ENCODE assay signal across 1 cellular context in genomic region chr15:38193496-38193895, GRCh38.
TF ChIP-seq lines count a peak whose summit lies in the region.

No MANE protein-coding gene starts in this region.

TF ChIP-seq in WTC11, 78 proteins besides CTCF, POLR2A, EP300 and RAD21 (continued from another document):
- TF ChIP-seq HMGXB4 (CRISPR knock-in tag; IDR thresholded peaks at IDR 0.05), result no peak
- TF ChIP-seq ZNF121 (CRISPR knock-in tag; IDR thresholded peaks at IDR 0.05), result no peak
- TF ChIP-seq ATF3 (CRISPR knock-in tag; conservative IDR thresholded peaks at IDR 0.05), result no peak
- no peak for TF ChIP-seq NR1H2 (CRISPR knock-in tag; IDR thresholded peaks at IDR 0.05)
- no peak for TF ChIP-seq GTF2I (CRISPR knock-in tag; conservative IDR thresholded peaks at IDR 0.05)
- no peak for TF ChIP-seq ELF4 (CRISPR knock-in tag; IDR thresholded peaks at IDR 0.05; ENCODE audit: low read depth)
- TF ChIP-seq ATF1 (CRISPR knock-in tag; IDR thresholded peaks at IDR 0.05), result no peak
- no peak for TF ChIP-seq IRF1 (CRISPR knock-in tag; IDR thresholded peaks at IDR 0.05)
- TF ChIP-seq ZNF263 (CRISPR knock-in tag; IDR thresholded peaks at IDR 0.05; ENCODE audit: low read depth), result no peak
- no peak for TF ChIP-seq MAX (CRISPR knock-in tag; IDR thresholded peaks at IDR 0.05)
